19 cellular contexts compared by ENCODE assay signal in genomic region chr12:3998397-3998796, GRCh38.
"Had no signal": no experiment of that assay in that cellular context is flagged by ENCODE, and none has a peak within 500 bp of the region (broad histone marks: within the 10 kb centered on the region; RNA-seq: fewer than 3 reads in every experiment).

No MANE protein-coding gene starts in this region.

- DNase-seq: activated CD4-positive, alpha-beta T cell treated with anti-CD3 and anti-CD28 coated beads for 36 hours; activated CD8-positive, alpha-beta memory T cell treated with anti-CD3 and anti-CD28 coated beads, Interleukin-2, amount 50 U/mL, for 4 hours; activated CD8-positive, alpha-beta T cell treated with anti-CD3 and anti-CD28 coated beads for 36 hours; activated gamma-delta T cell; activated T-cell treated with anti-CD3 and anti-CD28 coated beads, Interleukin-2, amount 50 U/mL, for 48 hours; amniotic stem cell; effector CD4-positive, alpha-beta T cell; head of caudate nucleus; left cardiac atrium; naive B cell; right cardiac atrium; T-helper 2 cell; upper lobe of right lung had no signal

- H3K27me3 Mint-ChIP-seq: activated CD4-positive, alpha-beta T cell treated with anti-CD3 and anti-CD28 coated beads for 36 hours; activated CD8-positive, alpha-beta T cell treated with anti-CD3 and anti-CD28 coated beads for 36 hours; activated naive CD8-positive, alpha-beta T cell; stimulated activated naive CD8-positive, alpha-beta T cell treated with anti-CD3 and anti-CD28 coated beads, Interleukin-15, Interleukin-2, amounts not matched to agents 100 ng/mL and 50 ng/mL, for 24 hours had no signal

- H3K4me3 ChIP-seq: coronary artery, lung, suprapubic skin, upper lobe of right lung had no signal

- H3K36me3 ChIP-seq: suprapubic skin, upper lobe of right lung had no signal

- H3K9me3 ChIP-seq: suprapubic skin, upper lobe of right lung had no signal

- H3K9me3 Mint-ChIP-seq: central memory CD8-positive, alpha-beta T cell; stimulated activated naive CD8-positive, alpha-beta T cell treated with anti-CD3 and anti-CD28 coated beads, Interleukin-15, Interleukin-2, amounts not matched to agents 100 ng/mL and 50 ng/mL, for 24 hours had no signal

- H3K27me3 ChIP-seq: upper lobe of right lung had no signal

- H3K36me3 Mint-ChIP-seq: naive B cell had no signal

- H3K27ac ChIP-seq: coronary artery had no signal

- H3K27ac Mint-ChIP-seq: activated CD4-positive, alpha-beta T cell treated with anti-CD3 and anti-CD28 coated beads for 36 hours; activated CD8-positive, alpha-beta T cell treated with anti-CD3 and anti-CD28 coated beads for 36 hours; activated naive CD8-positive, alpha-beta T cell; naive B cell; stimulated activated naive CD8-positive, alpha-beta T cell treated with anti-CD3 and anti-CD28 coated beads, Interleukin-15, Interleukin-2, amounts not matched to agents 100 ng/mL and 50 ng/mL, for 24 hours had no signal

- H3K4me3 Mint-ChIP-seq: activated CD4-positive, alpha-beta T cell treated with anti-CD3 and anti-CD28 coated beads for 36 hours; activated CD8-positive, alpha-beta T cell treated with anti-CD3 and anti-CD28 coated beads for 36 hours; activated naive CD8-positive, alpha-beta T cell; central memory CD8-positive, alpha-beta T cell; naive B cell; stimulated activated naive CD8-positive, alpha-beta T cell treated with anti-CD3 and anti-CD28 coated beads, Interleukin-15, Interleukin-2, amounts not matched to agents 100 ng/mL and 50 ng/mL, for 24 hours had no signal

- ATAC-seq: activated CD4-positive, alpha-beta T cell treated with anti-CD3 and anti-CD28 coated beads for 36 hours; activated CD8-positive, alpha-beta T cell treated with anti-CD3 and anti-CD28 coated beads for 36 hours; right cardiac atrium had no signal
